ENCODE assay signal across 25 cellular contexts in genomic region chrX:87402256-87402655, GRCh38.
"Had no signal": no experiment of that assay in that cellular context is flagged by ENCODE, and none has a peak within 500 bp of the region (broad histone marks: within the 10 kb centered on the region; RNA-seq: fewer than 3 reads in every experiment).

No MANE protein-coding gene starts in this region.

- FAIRE-seq: urothelium cell line had no signal

- H3K4me3 ChIP-seq: stomach, suprapubic skin, testis, thoracic aorta, thyroid gland, tibial artery, tibial nerve, transverse colon, upper lobe of left lung, upper lobe of right lung, uterus, vagina had no signal

- H3K36me3 ChIP-seq: stomach, suprapubic skin, thoracic aorta, thyroid gland, tibial artery, tibial nerve, transverse colon, upper lobe of left lung, upper lobe of right lung, uterus, vagina had no signal

- H3K9me3 ChIP-seq: suprapubic skin, testis, thoracic aorta, thyroid gland, transverse colon, upper lobe of left lung, upper lobe of right lung, vagina had no signal

- DNase-seq: stimulated activated CD4-positive, alpha-beta T cell treated with anti-CD3 and anti-CD28 coated beads, Interleukin-2, amount 100 ng/mL, for 48 hours; stimulated activated CD4-positive, alpha-beta T cell treated with anti-CD3 and anti-CD28 coated beads, Interleukin-4, amount 100 ng/mL, for 1 hour; stimulated activated CD4-positive, alpha-beta T cell treated with anti-CD3 and anti-CD28 coated beads, Interleukin-4, amount 100 ng/mL, for 24 hours; stimulated activated CD4-positive, alpha-beta T cell treated with anti-CD3 and anti-CD28 coated beads, Interleukin-4, amount 100 ng/mL, for 4 hours; stimulated activated CD8-positive, alpha-beta memory T cell treated with anti-CD3 and anti-CD28 coated beads, Interleukin-4, amount 100 ng/mL, for 48 hours; stimulated activated naive B cell treated with anti-CD40 and anti-IgM and Interleukin-4, amounts not matched to agents 10 μg/mL and 1 μg/mL and 100 μg/mL, for 72 hours; stimulated activated naive CD4-positive, alpha-beta T cell; stimulated activated naive CD4-positive, alpha-beta T cell treated with Interleukin-2 at 50 U/mL for 16 hours; stimulated activated naive CD8-positive, alpha-beta T cell treated with anti-CD3 and anti-CD28 coated beads, Interleukin-15, amount 100 ng/mL, for 72 hours; stimulated activated naive CD8-positive, alpha-beta T cell treated with anti-CD3 and anti-CD28 coated beads, Interleukin-15, Interleukin-2, amounts not matched to agents 100 U/mL and 50 U/mL, for 24 hours; stomach; substantia nigra; testis; thyroid gland; tibial artery; transverse colon; trophoblast cell; upper lobe of left lung; upper lobe of right lung; uterus had no signal

- H3K27ac ChIP-seq: stomach, suprapubic skin, testis, thoracic aorta, thyroid gland, tibial artery, tibial nerve, transverse colon, upper lobe of left lung, upper lobe of right lung, uterus, vagina had no signal

- H3K27me3 ChIP-seq: stomach, suprapubic skin, testis, thyroid gland, tibial artery, tibial nerve, transverse colon, upper lobe of left lung, upper lobe of right lung, uterus, vagina had no signal

- H3K4me1 ChIP-seq: stomach, suprapubic skin, testis, thyroid gland, tibial artery, tibial nerve, transverse colon, upper lobe of left lung, upper lobe of right lung, uterus, vagina had no signal
